In the genomic region with DNA sequence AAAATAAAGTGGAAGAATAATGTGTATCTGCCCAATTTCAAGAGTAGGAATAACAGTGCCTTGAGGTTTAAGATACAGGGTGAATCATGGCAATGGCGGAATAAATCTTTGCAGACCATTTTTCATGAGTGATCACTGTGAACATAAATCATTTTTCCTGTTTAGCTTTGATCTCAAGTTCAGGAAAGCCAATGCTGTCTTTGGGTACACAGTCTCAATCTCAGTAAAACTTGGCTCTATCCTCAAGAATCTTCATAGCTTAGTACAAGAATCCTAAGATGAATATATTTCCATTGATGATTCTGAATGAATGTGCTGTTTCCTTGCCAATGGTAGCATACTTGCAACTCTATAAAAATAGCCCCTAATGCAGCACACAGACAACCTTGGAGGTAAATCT, we compare ENCODE assay signal across 1 cellular context.
TF ChIP-seq lines count a peak whose summit lies in the region.

No MANE protein-coding gene starts in this region.

TF ChIP-seq in endothelial cell of umbilical vein, 7 proteins besides CTCF, POLR2A, EP300 and RAD21:
- TF ChIP-seq MYC (IDR thresholded peaks at IDR 0.05; ENCODE audit: low read depth, low read length) (no peak), MAX (IDR thresholded peaks at IDR 0.05; ENCODE audit: insufficient read depth, insufficient read length) (no peak)
